Comparison of ENCODE assay signal across 15 cellular contexts in genomic region chr5:95963650-95964410, GRCh38. TPM values are rescaled to one million over a fixed set of nuclear protein-coding genes. Genes with fewer than 3 reads are reported as not detected.
A peak's percentile ranks its signal among the peaks of the same experiment; 100 is the strongest.
DNase-seq lines count a peak whose midpoint lies in the region; ATAC-seq and TF ChIP-seq lines count a peak whose summit lies in the region.
"Had no signal": no experiment of that assay in that cellular context is flagged by ENCODE, and none has a peak within 500 bp of the region (broad histone marks: within the 10 kb centered on the region; RNA-seq: fewer than 3 reads in every experiment).

No MANE protein-coding gene starts in this region.

- H3K9me3 Mint-ChIP-seq in activated naive CD8-positive, alpha-beta T cell (ENCODE audit: low read depth) = no peaks in the 10 kb centered on the region
- no peaks in the 10 kb centered on the region for H3K9me3 Mint-ChIP-seq in activated naive CD8-positive, alpha-beta T cell treated with anti-CD3 and anti-CD28 coated beads for 36 hours
- no peaks in the 10 kb centered on the region for H3K9me3 Mint-ChIP-seq in activated CD4-positive, alpha-beta memory T cell treated with anti-CD3 and anti-CD28 coated beads for 36 hours
- H3K9me3 Mint-ChIP-seq in stimulated activated naive B cell treated with anti-CD40 and anti-IgM and Interleukin-4, amounts not matched to agents 10 μg/mL and 1 μg/mL and 100 μg/mL, for 72 hours = peaks cover 0 to 2% of the 10 kb centered on the region in 2 donors

- H3K27ac Mint-ChIP-seq in activated naive CD8-positive, alpha-beta T cell = peak overlapping the region; percentile 31
- H3K27ac Mint-ChIP-seq in activated naive CD8-positive, alpha-beta T cell treated with anti-CD3 and anti-CD28 coated beads for 36 hours = no peak overlapping the region
- peak overlapping the region; percentile 98 for H3K27ac Mint-ChIP-seq in activated CD4-positive, alpha-beta memory T cell treated with anti-CD3 and anti-CD28 coated beads for 36 hours
- peak overlapping the region; percentile 27 for H3K27ac Mint-ChIP-seq in stimulated activated naive B cell treated with anti-CD40 and anti-IgM and Interleukin-4, amounts not matched to agents 10 μg/mL and 1 μg/mL and 100 μg/mL, for 72 hours

- ATAC-seq in stimulated activated naive B cell treated with anti-CD40 and anti-IgM and Interleukin-4, amounts not matched to agents 10 μg/mL and 1 μg/mL and 100 μg/mL, for 72 hours (replicated peaks) = no peak
- ATAC-seq in GM19023 (IDR thresholded peaks at IDR 0.05; ENCODE audit: unreplicated experiment) = no peak
- no peak for ATAC-seq in HG03196 (IDR thresholded peaks at IDR 0.05; ENCODE audit: unreplicated experiment)
- ATAC-seq in GM19324 (IDR thresholded peaks at IDR 0.05; ENCODE audit: low FRiP score, unreplicated experiment) = no peak
- ATAC-seq: activated naive CD4-positive, alpha-beta T cell treated with anti-CD3 and anti-CD28 coated beads, Interleukin-2, amount 50 U/mL, for 72 hours had no signal

- peaks cover 32% of the 10 kb centered on the region for H3K4me1 Mint-ChIP-seq in activated naive CD8-positive, alpha-beta T cell (ENCODE audit: low read depth)
- H3K4me1 Mint-ChIP-seq in activated naive CD8-positive, alpha-beta T cell treated with anti-CD3 and anti-CD28 coated beads for 36 hours = peaks cover 25% of the 10 kb centered on the region
- H3K4me1 Mint-ChIP-seq in activated CD4-positive, alpha-beta memory T cell treated with anti-CD3 and anti-CD28 coated beads for 36 hours (ENCODE audit: low read depth) = peaks cover 45% of the 10 kb centered on the region
- H3K4me1 Mint-ChIP-seq in stimulated activated naive B cell treated with anti-CD40 and anti-IgM and Interleukin-4, amounts not matched to agents 10 μg/mL and 1 μg/mL and 100 μg/mL, for 72 hours = peaks cover 29 to 33% of the 10 kb centered on the region in 2 donors

- peaks cover 3% of the 10 kb centered on the region for H3K36me3 Mint-ChIP-seq in activated naive CD8-positive, alpha-beta T cell
- peaks cover 19% of the 10 kb centered on the region for H3K36me3 Mint-ChIP-seq in activated naive CD8-positive, alpha-beta T cell treated with anti-CD3 and anti-CD28 coated beads for 36 hours
- H3K36me3 Mint-ChIP-seq in activated CD4-positive, alpha-beta memory T cell treated with anti-CD3 and anti-CD28 coated beads for 36 hours = peaks cover 21% of the 10 kb centered on the region
- peaks cover 10 to 21% of the 10 kb centered on the region in 2 donors for H3K36me3 Mint-ChIP-seq in stimulated activated naive B cell treated with anti-CD40 and anti-IgM and Interleukin-4, amounts not matched to agents 10 μg/mL and 1 μg/mL and 100 μg/mL, for 72 hours

- no peak overlapping the region for H3K4me3 Mint-ChIP-seq in activated naive CD8-positive, alpha-beta T cell
- H3K4me3 Mint-ChIP-seq in activated naive CD8-positive, alpha-beta T cell treated with anti-CD3 and anti-CD28 coated beads for 36 hours = no peak overlapping the region
- no peak overlapping the region for H3K4me3 Mint-ChIP-seq in activated CD4-positive, alpha-beta memory T cell treated with anti-CD3 and anti-CD28 coated beads for 36 hours
- no peak overlapping the region for H3K4me3 Mint-ChIP-seq in stimulated activated naive B cell treated with anti-CD40 and anti-IgM and Interleukin-4, amounts not matched to agents 10 μg/mL and 1 μg/mL and 100 μg/mL, for 72 hours

- TF ChIP-seq CTCF in fibroblast of pulmonary artery (IDR thresholded peaks at IDR 0.05; ENCODE audit: low read length, missing control alignments) = no peak

- H3K4me3 ChIP-seq in fibroblast of pulmonary artery (replicated peaks; ENCODE audit: low read depth, low read length) = no peak overlapping the region
- H3K4me3 ChIP-seq: skin epidermis had no signal

- intact Hi-C loops in activated CD4-positive, alpha-beta memory T cell treated with anti-CD3 and anti-CD28 coated beads for 36 hours (cut with micrococcal nuclease) = loop anchor here (2.0 to 10.0 kb wide), 11 partner anchors 33 to 1347 kb away; partner anchors contain the start of genes ARSK, ERAP2, GPR150 and KIAA0825

- POLR2A ChIA-PET in activated CD4-positive, alpha-beta memory T cell treated with anti-CD3 and anti-CD28 coated beads for 36 hours (lab: Charles Lee) = interaction anchor here (0.9 to 1.8 kb wide), 4 partner anchors 10 to 116 kb away, joined by 3 to 7 read pairs (median 4); no protein-coding TSS in a partner anchor

- H3K27me3 Mint-ChIP-seq in activated naive CD8-positive, alpha-beta T cell = peaks cover 2% of the 10 kb centered on the region
- no peaks in the 10 kb centered on the region for H3K27me3 Mint-ChIP-seq in activated naive CD8-positive, alpha-beta T cell treated with anti-CD3 and anti-CD28 coated beads for 36 hours
- H3K27me3 Mint-ChIP-seq in activated CD4-positive, alpha-beta memory T cell treated with anti-CD3 and anti-CD28 coated beads for 36 hours = no peaks in the 10 kb centered on the region
- peaks cover 4 to 12% of the 10 kb centered on the region in 2 donors for H3K27me3 Mint-ChIP-seq in stimulated activated naive B cell treated with anti-CD40 and anti-IgM and Interleukin-4, amounts not matched to agents 10 μg/mL and 1 μg/mL and 100 μg/mL, for 72 hours

- no peak for DNase-seq in activated naive CD8-positive, alpha-beta T cell treated with anti-CD3 and anti-CD28 coated beads for 36 hours
- DNase-seq in activated CD4-positive, alpha-beta memory T cell treated with anti-CD3 and anti-CD28 coated beads for 36 hours = peak; percentile 67
- DNase-seq in fibroblast of pulmonary artery (ENCODE audit: low read depth) = peak; percentile 46
- DNase-seq in stimulated activated naive B cell treated with anti-CD40 and anti-IgM and Interleukin-4, amounts not matched to agents 10 μg/mL and 1 μg/mL and 100 μg/mL, for 72 hours = no peak
- DNase-seq: HCEC 1CT, kidney glomerular epithelial cell, NCI-H1436, NCI-H524 treated with DMSO at 0.1 percent for 48 hours, WERI-Rb-1 had no signal

- CTCF ChIA-PET in activated CD4-positive, alpha-beta memory T cell treated with anti-CD3 and anti-CD28 coated beads for 36 hours (lab: Charles Lee) = interaction anchor here (0.7 to 2.7 kb wide), 6 partner anchors 9 to 373 kb away, joined by 3 to 11 read pairs (median 5); no protein-coding TSS in a partner anchor

RNA-seq across cellular contexts. Expression of gene ELL2, which starts 2.2 kb away (rescaled TPM):
- total RNA-seq in activated naive CD8-positive, alpha-beta T cell treated with anti-CD3 and anti-CD28 coated beads for 36 hours = 10 to 100 TPM; 41.9 to 45.6 TPM
- 100 to 1,000 TPM; 127 to 132 TPM for total RNA-seq in activated CD4-positive, alpha-beta memory T cell treated with anti-CD3 and anti-CD28 coated beads for 36 hours

Comparison
In these comparisons a context has a peak if more than half of its experiments do, and no peak if none do; other contexts are left out.
1. DNase-seq: peak in activated CD4-positive, alpha-beta memory T cell treated with anti-CD3 and anti-CD28 coated beads for 36 hours (single experiment) and fibroblast of pulmonary artery (single experiment); none in activated naive CD8-positive, alpha-beta T cell treated with anti-CD3 and anti-CD28 coated beads for 36 hours (single experiment) and stimulated activated naive B cell treated with anti-CD40 and anti-IgM and Interleukin-4, amounts not matched to agents 10 μg/mL and 1 μg/mL and 100 μg/mL, for 72 hours (single experiment).